8 cellular contexts compared by ENCODE assay signal in genomic region chr19:12779162-12779993, GRCh38. TPM values are rescaled to one million over a fixed set of nuclear protein-coding genes. Genes with fewer than 3 reads are reported as not detected.
A peak's percentile ranks its signal among the peaks of the same experiment; 100 is the strongest.
DNase-seq lines count a peak whose midpoint lies in the region; ATAC-seq and TF ChIP-seq lines count a peak whose summit lies in the region.

No MANE protein-coding gene starts in this region.

- no peak for TF ChIP-seq CTCF in astrocyte of the spinal cord (IDR thresholded peaks at IDR 0.05; ENCODE audit: low read depth, low read length)
- TF ChIP-seq CTCF in kidney epithelial cell (IDR thresholded peaks at IDR 0.05; ENCODE audit: insufficient read depth, low read length, poor library complexity, severe bottlenecking), result peak; percentile 11
- no peak for TF ChIP-seq CTCF in stomach (IDR thresholded peaks at IDR 0.05)

- H3K4me1 ChIP-seq in stomach, result peaks cover 40 to 85% (median 71%) of the 10 kb centered on the region in 4 donors

- WGBS in stomach, 5 donors, result 55 to 84% (median 66%) methylated on average over 12 to 15 of the region's 15 CpGs

- intact Hi-C loops in stomach (cut with DNase I; ENCODE audit: low total_unique reads), result no loop called here

- ATAC-seq in GM18867 (IDR thresholded peaks at IDR 0.05; ENCODE audit: unreplicated experiment), result no peak
- no peak for ATAC-seq in GM21381 (IDR thresholded peaks at IDR 0.05; ENCODE audit: unreplicated experiment)

- H3K27ac ChIP-seq in stomach, result peak overlapping the region; percentile 95 to 100 (median 96)

- no peak for TF ChIP-seq EP300 in stomach (IDR thresholded peaks at IDR 0.05)

- in situ Hi-C loops in astrocyte of the spinal cord (cut with HindIII; ENCODE audit: low sequenced_read_pairs), result no loop called here

- H3K36me3 ChIP-seq in kidney epithelial cell (ENCODE audit: control insufficient read depth, insufficient read depth, low read length) (no peaks in the 10 kb centered on the region), stomach (peaks cover 0 to under 1% (median 0%) of the 10 kb centered on the region in 4 donors)

- H3K27me3 ChIP-seq in kidney epithelial cell (ENCODE audit: control insufficient read depth, insufficient read depth, low read length), result no peaks in the 10 kb centered on the region
- H3K27me3 ChIP-seq in stomach, result no peaks in the 10 kb centered on the region

- no peaks in the 10 kb centered on the region for H3K9me3 ChIP-seq in stomach

- peak; percentile 42 for DNase-seq in NCI-H2171 treated with DMSO at 0.1 percent for 48 hours (lab: John Stamatoyannopoulos, UW)
- DNase-seq in NCI-H2171 (lab: John Stamatoyannopoulos, UW), result no peak
- peak; percentile 30 for DNase-seq in NCI-H446 treated with DMSO at 0.1 percent for 48 hours (lab: John Stamatoyannopoulos, UW)
- peak; percentile 95 for DNase-seq in astrocyte of the spinal cord (ENCODE audit: low read depth, low spot score)
- no peak for DNase-seq in kidney epithelial cell (ENCODE audit: low read depth)
- no peak for DNase-seq in stomach

- TF ChIP-seq POLR2A in stomach (IDR thresholded peaks at IDR 0.05), result no peak

- H3K4me3 ChIP-seq in astrocyte of the spinal cord (ENCODE audit: low read depth, low read length) (peak overlapping the region; percentile 61), kidney epithelial cell (ENCODE audit: low read depth, low read length) (no peak overlapping the region), stomach (peak overlapping the region; percentile 57 to 68 (median 66))

RNA-seq across cellular contexts. Expression of gene HOOK2, which starts 4.0 kb away (rescaled TPM):
- total RNA-seq in kidney epithelial cell (38.7 and 44.1 TPM in 2 replicates), stomach (100 to 1,000 TPM in 3 of 5 donors, 10 to 100 TPM in 2; 33.0 to 797 (median 303) TPM)
- polyA plus RNA-seq in stomach, result 10 to 100 TPM; 30.1 to 74.1 (median 66.7) TPM

RNA-seq across cellular contexts. Expression of gene JUNB, which starts 11.9 kb away (rescaled TPM):
- total RNA-seq in kidney epithelial cell, result 395 and 431 TPM in 2 replicates
- 100 to 1,000 TPM; 178 to 625 (median 336) TPM for total RNA-seq in stomach
- polyA plus RNA-seq in stomach, result 100 to 1,000 TPM; 128 to 152 (median 136) TPM

RNA-seq across cellular contexts. Expression of gene PRDX2, which starts 22.2 kb away (rescaled TPM):
- total RNA-seq in kidney epithelial cell (366 and 396 TPM in 2 replicates), stomach (100 to 1,000 TPM; 118 to 284 (median 129) TPM)
- 100 to 1,000 TPM; 213 to 257 (median 240) TPM for polyA plus RNA-seq in stomach

RNA-seq across cellular contexts. Expression of gene THSD8, which starts 22.5 kb away (rescaled TPM):
- total RNA-seq in kidney epithelial cell (not detected in 2 replicates), stomach (not detected)
- 1 to 10 TPM; 2.9 to 8.3 (median 5.1) TPM for polyA plus RNA-seq in stomach

RNA-seq across cellular contexts. Expression of gene RNASEH2A, which starts 27.0 kb away (rescaled TPM):
- 17.0 and 24.8 TPM in 2 replicates for total RNA-seq in kidney epithelial cell
- total RNA-seq in stomach, result 10 to 100 TPM in 2 of 5 donors, 1 to 10 TPM in 2, under 1 TPM in 1; 0.45 to 36.2 (median 6.2) TPM
- polyA plus RNA-seq in stomach, result 10 to 100 TPM in 1 of 3 donors, 1 to 10 TPM in 2; 5.4 to 10.6 (median 6.4) TPM

Comparison
In these comparisons a context has a peak if more than half of its experiments do, and no peak if none do; other contexts are left out.
1. DNase-seq: peak in NCI-H2171 treated with DMSO at 0.1 percent for 48 hours (single experiment), NCI-H446 treated with DMSO at 0.1 percent for 48 hours (single experiment) and astrocyte of the spinal cord (single experiment); none in NCI-H2171 (single experiment), kidney epithelial cell (single experiment) and stomach (single experiment).